12 cellular contexts compared by ENCODE assay signal in genomic region chr2:95435872-95436209, GRCh38. TPM values are rescaled to one million over a fixed set of nuclear protein-coding genes. Genes with fewer than 3 reads are reported as not detected.
"Had no signal": no experiment of that assay in that cellular context is flagged by ENCODE, and none has a peak within 500 bp of the region (broad histone marks: within the 10 kb centered on the region; RNA-seq: fewer than 3 reads in every experiment).

No MANE protein-coding gene starts in this region.

RNA-seq across cellular contexts. Expression of gene TRIM43B, which starts 48.7 kb away (rescaled TPM):
- total RNA-seq: activated CD4-positive, alpha-beta T cell treated with anti-CD3 and anti-CD28 coated beads for 36 hours; activated CD4-positive, alpha-beta T cell treated with anti-CD3 and anti-CD28 coated beads, Interleukin-2, amount 10 ng/mL, durations not matched to agents 7 days and 5 days; activated CD8-positive, alpha-beta T cell treated with anti-CD3 and anti-CD28 coated beads, Interleukin-2, amount 10 ng/mL, durations not matched to agents 7 days and 5 days; activated naive CD8-positive, alpha-beta T cell treated with anti-CD3 and anti-CD28 coated beads, Interleukin-2, amount 10 ng/mL, durations not matched to agents 7 days and 5 days; activated T-helper 2 cell treated with anti-CD3 and anti-CD28 coated beads, Interferon-gamma antibody, Interleukin-2, Interleukin-4, amounts not matched to agents 10 μg/mL and 5 μg/mL and 100 μg/mL, durations not matched to agents 14 hours and 24 hours and 36 hours; ascending aorta; body of pancreas; breast epithelium; MCF 10A; Peyer's patch; Right ventricle myocardium superior had no signal
- polyA plus RNA-seq: adipose tissue had no signal
